8 cellular contexts compared by ENCODE assay signal in genomic region chr10:123135415-123136141, GRCh38. TPM values are rescaled to one million over a fixed set of nuclear protein-coding genes. Genes with fewer than 3 reads are reported as not detected.
DNase-seq lines count a peak whose midpoint lies in the region; ATAC-seq and TF ChIP-seq lines count a peak whose summit lies in the region.

TSS of gene HMX3 (plus strand) at chr10:123135970. CDS start at chr10:123136051, 81 bp downstream.

- H3K4me1 Mint-ChIP-seq in natural killer cell treated with Interleukin-12 subunit alpha and Interleukin-12 subunit beta and Interleukin-15 and Interleukin-18, amount 100 ng/mL, for 72 hours (ENCODE audit: low read depth in 2 of 2) = peaks cover 27 to 28% of the 10 kb centered on the region in 2 donors

- intact Hi-C loops in ascending aorta (cut with DNase I) = loop anchor here (2.0 kb wide), 1 partner anchor 19 kb away; the partner anchor contains the start of gene BUB3

- H3K36me3 ChIP-seq in ascending aorta = no peaks in the 10 kb centered on the region

- H3K27ac Mint-ChIP-seq in natural killer cell treated with Interleukin-12 subunit alpha and Interleukin-12 subunit beta and Interleukin-15 and Interleukin-18, amount 100 ng/mL, for 72 hours = peak within 1 kb of the TSS in 1 of 2 donors; percentile 37

- no peaks in the 10 kb centered on the region for H3K36me3 Mint-ChIP-seq in natural killer cell treated with Interleukin-12 subunit alpha and Interleukin-12 subunit beta and Interleukin-15 and Interleukin-18, amount 100 ng/mL, for 72 hours

- no peak within 1 kb of the TSS for H3K27ac ChIP-seq in ascending aorta

- H3K4me1 ChIP-seq in ascending aorta = peaks cover 15 to 36% of the 10 kb centered on the region in 2 donors

- peak within 1 kb of the TSS; percentile 84 for H3K4me3 Mint-ChIP-seq in natural killer cell treated with Interleukin-12 subunit alpha and Interleukin-12 subunit beta and Interleukin-15 and Interleukin-18, amount 100 ng/mL, for 72 hours

- H3K27me3 Mint-ChIP-seq in natural killer cell treated with Interleukin-12 subunit alpha and Interleukin-12 subunit beta and Interleukin-15 and Interleukin-18, amount 100 ng/mL, for 72 hours = peaks cover 47 to 67% of the 10 kb centered on the region in 2 donors

- no peak for TF ChIP-seq CTCF in ascending aorta (IDR thresholded peaks at IDR 0.05)

- peak; percentile 66 to 76 for ATAC-seq in natural killer cell treated with Interleukin-12 subunit alpha and Interleukin-12 subunit beta and Interleukin-15 and Interleukin-18, amount 100 ng/mL, for 72 hours
- ATAC-seq in HG03565 (IDR thresholded peaks at IDR 0.05; ENCODE audit: unreplicated experiment) = no peak

- peak; percentile 77 for DNase-seq in activated effector memory CD4-positive, alpha-beta T cell treated with anti-CD3 and anti-CD28 coated beads, Interleukin-2, amount 50 U/mL, for 16 hours
- DNase-seq in activated effector memory CD4-positive, alpha-beta T cell treated with Interleukin-2 at 50 U/mL for 16 hours = no peak
- peak; percentile 76 for DNase-seq in NCI-H748 (lab: John Stamatoyannopoulos, UW; ENCODE audit: unreplicated experiment)
- DNase-seq in ascending aorta (ENCODE audit: low spot score in 2 of 2) = no peak
- DNase-seq in natural killer cell treated with Interleukin-12 subunit alpha and Interleukin-12 subunit beta and Interleukin-15 and Interleukin-18, amount 100 ng/mL, for 72 hours (ENCODE audit: low spot score) = no peak
- no peak for DNase-seq in mesenteric fat pad (ENCODE audit: low spot score)
- DNase-seq in activated gamma-delta T cell (lab: John Stamatoyannopoulos, UW) = no peak

- no peaks in the 10 kb centered on the region for H3K9me3 ChIP-seq in ascending aorta

- peaks cover 62% of the 10 kb centered on the region for H3K27me3 ChIP-seq in ascending aorta

- peak within 1 kb of the TSS; percentile 40 to 54 for H3K4me3 ChIP-seq in ascending aorta

- no peaks in the 10 kb centered on the region for H3K9me3 Mint-ChIP-seq in natural killer cell treated with Interleukin-12 subunit alpha and Interleukin-12 subunit beta and Interleukin-15 and Interleukin-18, amount 100 ng/mL, for 72 hours

RNA-seq across cellular contexts. Expression of gene HMX3, which starts in this region (rescaled TPM):
- total RNA-seq in ascending aorta (not detected), mesenteric fat pad (not detected)
- not detected for total RNA-seq in natural killer cell treated with Interleukin-12 subunit alpha and Interleukin-12 subunit beta and Interleukin-15 and Interleukin-18, amount 100 ng/mL, for 72 hours

Comparison
In these comparisons a context has a peak if more than half of its experiments do, and no peak if none do; other contexts are left out.
1. DNase-seq: peak in activated effector memory CD4-positive, alpha-beta T cell treated with anti-CD3 and anti-CD28 coated beads, Interleukin-2, amount 50 U/mL, for 16 hours (single experiment) and NCI-H748 (single experiment); none in activated effector memory CD4-positive, alpha-beta T cell treated with Interleukin-2 at 50 U/mL for 16 hours (single experiment), ascending aorta (0 of 2), natural killer cell treated with Interleukin-12 subunit alpha and Interleukin-12 subunit beta and Interleukin-15 and Interleukin-18, amount 100 ng/mL, for 72 hours (single experiment), mesenteric fat pad (single experiment) and activated gamma-delta T cell (single experiment).
2. Peak in ATAC-seq in natural killer cell treated with Interleukin-12 subunit alpha and Interleukin-12 subunit beta and Interleukin-15 and Interleukin-18, amount 100 ng/mL, for 72 hours; RNA of the gene not detected or under 1 TPM.